Comparison of ENCODE assay signal across 27 cellular contexts in the genomic region with DNA sequence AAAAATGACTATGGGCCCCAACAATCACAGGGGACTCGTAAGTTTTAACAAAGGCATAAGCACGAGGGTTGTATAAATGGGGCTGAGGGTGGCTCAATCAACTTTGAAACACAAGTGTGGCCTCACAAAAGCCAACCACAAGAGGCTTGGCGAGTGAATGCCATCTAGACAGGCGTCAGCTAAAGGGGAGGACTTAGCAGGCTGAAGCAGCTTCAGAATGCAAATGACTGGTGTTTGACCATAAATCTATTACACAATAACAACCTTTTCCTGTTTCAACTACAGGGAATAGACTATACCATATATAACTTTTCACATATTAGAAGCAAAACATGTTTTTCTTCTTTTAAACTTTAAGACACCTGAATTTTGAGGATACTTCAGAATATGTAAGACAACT.
DNase-seq lines count a peak whose midpoint lies in the region; ATAC-seq, FAIRE-seq and TF ChIP-seq lines count a peak whose summit lies in the region.
"Had no signal": no experiment of that assay in that cellular context is flagged by ENCODE, and none has a peak within 500 bp of the region (broad histone marks: within the 10 kb centered on the region; RNA-seq: fewer than 3 reads in every experiment).

No MANE protein-coding gene starts in this region.

- H4K20me1 ChIP-seq in HepG2 (ENCODE audit: insufficient read depth, low read length), result no peaks in the 10 kb centered on the region
- H4K20me1 ChIP-seq: BLaER1 treated with 17β-estradiol and CSF1 and Interleukin-3, amounts not matched to agents 10 nM and 100 nM had no signal

- CTCF ChIA-PET in HepG2 (lab: Yijun Ruan, JAX; ENCODE audit: low intra/inter-chr PET ratio, low total read pairs), result no interaction called here
- CTCF ChIA-PET in WTC11 (lab: Charles Lee), result interaction anchor here (1.0 kb wide), 1 partner anchor 32 kb away, joined by 3 read pairs; no protein-coding TSS in a partner anchor
- CTCF ChIA-PET in activated CD4-positive, alpha-beta T cell treated with anti-CD3 and anti-CD28 coated beads, Interleukin-2, amount 10 ng/mL, durations not matched to agents 7 days and 5 days (lab: Charles Lee), result no interaction called here

- no peaks in the 10 kb centered on the region for H3K27me3 Mint-ChIP-seq in WTC11 (ENCODE audit: low read depth)
- H3K27me3 Mint-ChIP-seq in activated CD4-positive, alpha-beta T cell treated with anti-CD3 and anti-CD28 coated beads, Interleukin-2, amount 10 ng/mL, durations not matched to agents 7 days and 5 days, result no peaks in the 10 kb centered on the region
- no peaks in the 10 kb centered on the region for H3K27me3 Mint-ChIP-seq in activated T-cell treated with anti-CD3 and anti-CD28 coated beads, Interleukin-2, amount 50 U/mL, for 4 hours (ENCODE audit: low read depth)
- H3K27me3 Mint-ChIP-seq: activated naive CD8-positive, alpha-beta T cell treated with anti-CD3 and anti-CD28 coated beads for 36 hours; natural killer cell treated with Interleukin-12 subunit alpha and Interleukin-12 subunit beta and Interleukin-15 and Interleukin-18, amount 100 ng/mL, for 72 hours had no signal

- H3K36me3 Mint-ChIP-seq in WTC11, result no peaks in the 10 kb centered on the region
- no peaks in the 10 kb centered on the region for H3K36me3 Mint-ChIP-seq in activated CD4-positive, alpha-beta T cell treated with anti-CD3 and anti-CD28 coated beads, Interleukin-2, amount 10 ng/mL, durations not matched to agents 7 days and 5 days (ENCODE audit: low read depth)
- H3K36me3 Mint-ChIP-seq in activated T-cell treated with anti-CD3 and anti-CD28 coated beads, Interleukin-2, amount 50 U/mL, for 4 hours (ENCODE audit: insufficient read depth), result no peaks in the 10 kb centered on the region
- H3K36me3 Mint-ChIP-seq: activated naive CD8-positive, alpha-beta T cell treated with anti-CD3 and anti-CD28 coated beads for 36 hours; natural killer cell treated with Interleukin-12 subunit alpha and Interleukin-12 subunit beta and Interleukin-15 and Interleukin-18, amount 100 ng/mL, for 72 hours; stimulated activated effector memory CD8-positive, alpha-beta T cell treated with anti-CD3 and anti-CD28 coated beads, Interleukin-12 subunit alpha, Interleukin-12 subunit beta, amount 100 ng/mL, for 72 hours had no signal

- in situ Hi-C loops in HepG2 (cut with HindIII; ENCODE audit: extremely low pct_ligation_motif_present, low pct_unique_long_range_greater_than_20kb), result no loop called here

- no peak overlapping the region for H3K9ac ChIP-seq in HepG2 (ENCODE audit: insufficient read depth, low read depth, low read length)
- H3K9ac ChIP-seq: BLaER1 treated with 17β-estradiol and CSF1 and Interleukin-3, amounts not matched to agents 10 nM and 100 nM had no signal

- no peak overlapping the region for H2AFZ ChIP-seq in HepG2 (ENCODE audit: low read length)

- no peak for TF ChIP-seq EP300 in HepG2 (IDR thresholded peaks at IDR 0.05; ENCODE audit: low read depth in 2 of 2, low read length in 2 of 2)
- no peak for TF ChIP-seq EP300 in HepG2 (CRISPR knock-in tag; IDR thresholded peaks at IDR 0.05; ENCODE audit: borderline replicate concordance)

- peak; percentile 26; the same call in 1 of the 3 replicates for ATAC-seq in HepG2
- ATAC-seq in right lobe of liver, result no peak
- peak; percentile 30; the same call in 1 of the 2 replicates for ATAC-seq in WTC11
- ATAC-seq in Right ventricle myocardium inferior, result no peak
- ATAC-seq in activated T-cell treated with anti-CD3 and anti-CD28 coated beads, Interleukin-2, amount 50 U/mL, for 4 hours, result no peak
- ATAC-seq: K562; left ventricle myocardium superior; natural killer cell treated with Interleukin-12 subunit alpha and Interleukin-12 subunit beta and Interleukin-15 and Interleukin-18, amount 100 ng/mL, for 72 hours; pancreas; stimulated activated effector memory CD8-positive, alpha-beta T cell treated with anti-CD3 and anti-CD28 coated beads, Interleukin-12 subunit alpha, Interleukin-12 subunit beta, amount 100 ng/mL, for 72 hours had no signal

- no peak for TF ChIP-seq CTCF in HepG2 (CRISPR knock-in tag; IDR thresholded peaks at IDR 0.05)
- TF ChIP-seq CTCF in right lobe of liver (IDR thresholded peaks at IDR 0.05), result no peak
- no peak for TF ChIP-seq CTCF in WTC11 (IDR thresholded peaks at IDR 0.05)

- H3K9me3 Mint-ChIP-seq in WTC11, result no peaks in the 10 kb centered on the region
- H3K9me3 Mint-ChIP-seq in activated CD4-positive, alpha-beta T cell treated with anti-CD3 and anti-CD28 coated beads, Interleukin-2, amount 10 ng/mL, durations not matched to agents 7 days and 5 days, result peaks cover 3% of the 10 kb centered on the region
- H3K9me3 Mint-ChIP-seq in activated T-cell treated with anti-CD3 and anti-CD28 coated beads, Interleukin-2, amount 50 U/mL, for 4 hours, result no peaks in the 10 kb centered on the region
- H3K9me3 Mint-ChIP-seq: activated naive CD8-positive, alpha-beta T cell treated with anti-CD3 and anti-CD28 coated beads for 36 hours had no signal

- H3K4me3 ChIP-seq in HepG2 (replicated peaks in 1 of 3; ENCODE audit: insufficient read depth in 1 of 3, low read depth in 2 of 3, low read length in 3 of 3) (no peak overlapping the region), right lobe of liver (no peak overlapping the region)
- H3K4me3 ChIP-seq: BLaER1 treated with 17β-estradiol and CSF1 and Interleukin-3, amounts not matched to agents 10 nM and 100 nM; K562; pancreas; spleen had no signal

- intact Hi-C loops in HepG2 (cut with micrococcal nuclease; ENCODE audit: unreplicated experiment) (no loop called here), right lobe of liver (cut with DNase I) (no loop called here), Right ventricle myocardium inferior (cut with DNase I) (no loop called here)

- H3K27ac ChIP-seq in HepG2 (ENCODE audit: extremely low read length, insufficient read depth, low read length), result no peak overlapping the region
- H3K27ac ChIP-seq in right lobe of liver, result no peak overlapping the region
- H3K27ac ChIP-seq: BLaER1 treated with 17β-estradiol and CSF1 and Interleukin-3, amounts not matched to agents 10 nM and 100 nM; pancreas; spleen had no signal

- H3K9me3 ChIP-seq in HepG2 (ENCODE audit: low read length) (no peaks in the 10 kb centered on the region), right lobe of liver (no peaks in the 10 kb centered on the region)
- H3K9me3 ChIP-seq: BLaER1 treated with 17β-estradiol and CSF1 and Interleukin-3, amounts not matched to agents 10 nM and 100 nM; Caco-2; pancreas; spleen had no signal

- POLR2A ChIA-PET in HepG2 (lab: Yijun Ruan, JAX), result no interaction called here
- POLR2A ChIA-PET in WTC11 (lab: Charles Lee), result no interaction called here
- POLR2A ChIA-PET in activated CD4-positive, alpha-beta T cell treated with anti-CD3 and anti-CD28 coated beads, Interleukin-2, amount 10 ng/mL, durations not matched to agents 7 days and 5 days (lab: Charles Lee), result no interaction called here

- TF ChIP-seq POLR2A in HepG2 (IDR thresholded peaks at IDR 0.05; ENCODE audit: insufficient read depth in 1 of 2, low read depth in 2 of 2, low read length in 2 of 2) (no peak), right lobe of liver (IDR thresholded peaks at IDR 0.05) (no peak)

- H3K36me3 ChIP-seq in HepG2 (replicated peaks in 1 of 2; ENCODE audit: control insufficient read depth in 1 of 2, insufficient read depth in 2 of 2, low read length in 2 of 2), result no peaks in the 10 kb centered on the region
- H3K36me3 ChIP-seq in right lobe of liver, result no peaks in the 10 kb centered on the region
- H3K36me3 ChIP-seq: BLaER1 treated with 17β-estradiol and CSF1 and Interleukin-3, amounts not matched to agents 10 nM and 100 nM; pancreas; spleen had no signal

- WGBS in HepG2 (ENCODE audit: low lambda C conversion rate), result 13% methylated on average over 4 of the region's 4 CpGs
- WGBS in right lobe of liver (ENCODE audit: insufficient coverage, low coverage, low lambda C conversion rate, missing lambda C conversion rate), result 48% methylated on average over 4 of the region's 4 CpGs

- H3K4me1 ChIP-seq in HepG2 (ENCODE audit: insufficient read depth, low read length) (no peaks in the 10 kb centered on the region), right lobe of liver (no peaks in the 10 kb centered on the region)
- H3K4me1 ChIP-seq: Caco-2, pancreas, spleen had no signal

- H3K79me2 ChIP-seq in HepG2 (ENCODE audit: insufficient read depth, low read length), result no peaks in the 10 kb centered on the region

- H3K27me3 ChIP-seq in HepG2 (ENCODE audit: control insufficient read depth in 1 of 2, insufficient read depth in 2 of 2, low read length in 2 of 2) (no peaks in the 10 kb centered on the region), right lobe of liver (no peaks in the 10 kb centered on the region)
- H3K27me3 ChIP-seq: BLaER1 treated with 17β-estradiol and CSF1 and Interleukin-3, amounts not matched to agents 10 nM and 100 nM; pancreas; spleen had no signal

- no TSS peak for BruUV-seq in HepG2 (replicated peaks; lab: Mats Ljungman, UMichigan)

- TF ChIP-seq RAD21 in HepG2 (CRISPR knock-in tag; IDR thresholded peaks at IDR 0.05), result no peak

- 0 out of 2 replicates have a peak, but pooled peaks cover 3% of the 10 kb centered on the region for H3K4me1 Mint-ChIP-seq in WTC11
- H3K4me1 Mint-ChIP-seq in activated CD4-positive, alpha-beta T cell treated with anti-CD3 and anti-CD28 coated beads, Interleukin-2, amount 10 ng/mL, durations not matched to agents 7 days and 5 days, result no peaks in the 10 kb centered on the region
- H3K4me1 Mint-ChIP-seq in activated T-cell treated with anti-CD3 and anti-CD28 coated beads, Interleukin-2, amount 50 U/mL, for 4 hours (ENCODE audit: low read depth), result no peaks in the 10 kb centered on the region
- H3K4me1 Mint-ChIP-seq: activated naive CD8-positive, alpha-beta T cell treated with anti-CD3 and anti-CD28 coated beads for 36 hours; stimulated activated effector memory CD8-positive, alpha-beta T cell treated with anti-CD3 and anti-CD28 coated beads, Interleukin-12 subunit alpha, Interleukin-12 subunit beta, amount 100 ng/mL, for 72 hours had no signal

- H3K4me2 ChIP-seq in HepG2 (ENCODE audit: low read depth, low read length), result no peak overlapping the region

- H3K27ac Mint-ChIP-seq in WTC11, result no peak overlapping the region
- no peak overlapping the region for H3K27ac Mint-ChIP-seq in activated CD4-positive, alpha-beta T cell treated with anti-CD3 and anti-CD28 coated beads, Interleukin-2, amount 10 ng/mL, durations not matched to agents 7 days and 5 days
- H3K27ac Mint-ChIP-seq: activated naive CD8-positive, alpha-beta T cell treated with anti-CD3 and anti-CD28 coated beads for 36 hours; activated T-helper 2 cell treated with anti-CD3 and anti-CD28 coated beads, Interferon-gamma antibody, Interleukin-2, Interleukin-4, amounts not matched to agents 10 μg/mL and 5 μg/mL and 100 μg/mL, durations not matched to agents 14 hours and 24 hours and 36 hours; natural killer cell treated with Interleukin-12 subunit alpha and Interleukin-12 subunit beta and Interleukin-15 and Interleukin-18, amount 100 ng/mL, for 72 hours; stimulated activated effector memory CD8-positive, alpha-beta T cell treated with anti-CD3 and anti-CD28 coated beads, Interleukin-12 subunit alpha, Interleukin-12 subunit beta, amount 100 ng/mL, for 72 hours had no signal

- peak; percentile 1 for DNase-seq in HepG2 (ENCODE audit: low spot score)
- DNase-seq in right lobe of liver, result no peak
- DNase-seq in NCI-H2107 (lab: John Stamatoyannopoulos, UW), result peak; percentile 32
- no peak for DNase-seq in WTC11 (ENCODE audit: low spot score)
- DNase-seq in Right ventricle myocardium inferior (ENCODE audit: missing footprints), result no peak
- DNase-seq in activated CD4-positive, alpha-beta T cell treated with anti-CD3 and anti-CD28 coated beads, Interleukin-2, amount 10 ng/mL, durations not matched to agents 7 days and 5 days, result no peak
- DNase-seq in DMS79 treated with DMSO at 0.1 percent for 48 hours (lab: John Stamatoyannopoulos, UW), result no peak
- no peak for DNase-seq in activated T-cell treated with anti-CD3 and anti-CD28 coated beads, Interleukin-2, amount 50 U/mL, for 4 hours
- DNase-seq: activated CD8-positive, alpha-beta memory T cell treated with anti-CD3 and anti-CD28 coated beads, Interleukin-2, amount 50 U/mL, for 48 hours; activated naive CD8-positive, alpha-beta T cell treated with anti-CD3 and anti-CD28 coated beads for 36 hours; Caco-2; hypothalamus; left ventricle myocardium superior; NCI-H1092 treated with DMSO at 0.1 percent for 48 hours; NCI-H2029; pancreas; spleen; stimulated activated CD4-positive, alpha-beta T cell treated with anti-CD3 and anti-CD28 coated beads, Interleukin-2, amount 100 ng/mL, for 48 hours had no signal

- no peak overlapping the region for H3K4me3 Mint-ChIP-seq in WTC11
- H3K4me3 Mint-ChIP-seq in activated CD4-positive, alpha-beta T cell treated with anti-CD3 and anti-CD28 coated beads, Interleukin-2, amount 10 ng/mL, durations not matched to agents 7 days and 5 days, result no peak overlapping the region
- H3K4me3 Mint-ChIP-seq in activated T-cell treated with anti-CD3 and anti-CD28 coated beads, Interleukin-2, amount 50 U/mL, for 4 hours, result no peak overlapping the region
- H3K4me3 Mint-ChIP-seq: activated naive CD8-positive, alpha-beta T cell treated with anti-CD3 and anti-CD28 coated beads for 36 hours; natural killer cell treated with Interleukin-12 subunit alpha and Interleukin-12 subunit beta and Interleukin-15 and Interleukin-18, amount 100 ng/mL, for 72 hours; stimulated activated effector memory CD8-positive, alpha-beta T cell treated with anti-CD3 and anti-CD28 coated beads, Interleukin-12 subunit alpha, Interleukin-12 subunit beta, amount 100 ng/mL, for 72 hours had no signal

- FAIRE-seq in HepG2 (lab: Jason Lieb, UNC), result no peak
- FAIRE-seq: astrocyte, GM12892, K562, pancreas, RCC 7860, urothelium cell line had no signal

Comparison
In these comparisons a context has a peak if more than half of its experiments do, and no peak if none do; other contexts are left out.
1. ATAC-seq: peak in HepG2 (single experiment) and WTC11 (single experiment); none in right lobe of liver (0 of 4), Right ventricle myocardium inferior (single experiment) and activated T-cell treated with anti-CD3 and anti-CD28 coated beads, Interleukin-2, amount 50 U/mL, for 4 hours (0 of 2).
2. DNase-seq: peak in HepG2 (single experiment) and NCI-H2107 (single experiment); none in right lobe of liver (0 of 3), WTC11 (single experiment), Right ventricle myocardium inferior (single experiment), activated CD4-positive, alpha-beta T cell treated with anti-CD3 and anti-CD28 coated beads, Interleukin-2, amount 10 ng/mL, durations not matched to agents 7 days and 5 days (single experiment), DMS79 treated with DMSO at 0.1 percent for 48 hours (single experiment) and activated T-cell treated with anti-CD3 and anti-CD28 coated beads, Interleukin-2, amount 50 U/mL, for 4 hours (single experiment).